ENCODE assay signal across 8 cellular contexts in genomic region chr1:227729881-227730629, GRCh38. TPM values are rescaled to one million over a fixed set of nuclear protein-coding genes. Genes with fewer than 3 reads are reported as not detected.
DNase-seq lines count a peak whose midpoint lies in the region; ATAC-seq, FAIRE-seq and TF ChIP-seq lines count a peak whose summit lies in the region.

No MANE protein-coding gene starts in this region.

- peak; percentile 21 for ATAC-seq in GM21576 (IDR thresholded peaks at IDR 0.05; ENCODE audit: unreplicated experiment)
- ATAC-seq in pancreas = peak in 2 of 4 donors; percentile 3 to 11
- ATAC-seq in GM21529 (IDR thresholded peaks at IDR 0.05; ENCODE audit: unreplicated experiment) = no peak

- no peaks in the 10 kb centered on the region for H3K9me3 ChIP-seq in pancreas

- H3K4me3 Mint-ChIP-seq in activated T-helper 2 cell treated with anti-CD3 and anti-CD28 coated beads, Interferon-gamma antibody, Interleukin-2, Interleukin-4, amounts not matched to agents 10 μg/mL and 5 μg/mL and 100 μg/mL, durations not matched to agents 14 hours and 24 hours and 36 hours (ENCODE audit: low read depth) = peak overlapping the region; percentile 49

- intact Hi-C loops in activated T-helper 2 cell treated with anti-CD3 and anti-CD28 coated beads, Interferon-gamma antibody, Interleukin-2, Interleukin-4, amounts not matched to agents 10 μg/mL and 5 μg/mL and 100 μg/mL, durations not matched to agents 14 hours and 24 hours and 36 hours (cut with micrococcal nuclease) = loop anchor here (2.0 to 10.0 kb wide), 3 partner anchors 167 to 435 kb away; partner anchors contain the start of genes C1orf35, IBA57, MRPL55 and ZNF678
- intact Hi-C loops in pancreas (cut with DNase I) = no loop called here

- H3K27me3 Mint-ChIP-seq in activated T-helper 2 cell treated with anti-CD3 and anti-CD28 coated beads, Interferon-gamma antibody, Interleukin-2, Interleukin-4, amounts not matched to agents 10 μg/mL and 5 μg/mL and 100 μg/mL, durations not matched to agents 14 hours and 24 hours and 36 hours (ENCODE audit: low read depth) = no peaks in the 10 kb centered on the region

- WGBS in pancreas, 2 donors = 51 to 58% methylated on average over 13 of the region's 13 CpGs

- no peak overlapping the region for H3K4me3 ChIP-seq in pancreas

- peaks cover 5 to 22% (median 18%) of the 10 kb centered on the region in 3 donors for H3K4me1 ChIP-seq in pancreas

- peaks cover 0 to 6% (median 0%) of the 10 kb centered on the region in 3 donors for H3K36me3 ChIP-seq in pancreas

- peaks cover 18% of the 10 kb centered on the region for H3K36me3 Mint-ChIP-seq in activated T-helper 2 cell treated with anti-CD3 and anti-CD28 coated beads, Interferon-gamma antibody, Interleukin-2, Interleukin-4, amounts not matched to agents 10 μg/mL and 5 μg/mL and 100 μg/mL, durations not matched to agents 14 hours and 24 hours and 36 hours (ENCODE audit: low read depth)

- no peaks in the 10 kb centered on the region for H3K27me3 ChIP-seq in pancreas

- peaks cover 13% of the 10 kb centered on the region for H3K4me1 Mint-ChIP-seq in activated T-helper 2 cell treated with anti-CD3 and anti-CD28 coated beads, Interferon-gamma antibody, Interleukin-2, Interleukin-4, amounts not matched to agents 10 μg/mL and 5 μg/mL and 100 μg/mL, durations not matched to agents 14 hours and 24 hours and 36 hours (ENCODE audit: low read depth)

- H3K27ac ChIP-seq in pancreas = peak overlapping the region in 1 of 4 donors; percentile 17

- TF ChIP-seq CTCF in D721Med (IDR thresholded peaks at IDR 0.05; ENCODE audit: insufficient read depth, missing control alignments) = peak; percentile 58
- TF ChIP-seq CTCF in pancreas (IDR thresholded peaks at IDR 0.05) = peak; percentile 35 to 55 (median 45)

- FAIRE-seq in D721Med (lab: Jason Lieb, UNC) = no peak
- FAIRE-seq in pancreas (lab: Jason Lieb, UNC) = no peak

- peak; percentile 84 for DNase-seq in D721Med (ENCODE audit: insufficient read length, low spot score)
- peak; percentile 76 for DNase-seq in NCI-H82 (lab: John Stamatoyannopoulos, UW)
- DNase-seq in activated T-helper 2 cell treated with anti-CD3 and anti-CD28 coated beads, Interferon-gamma antibody, Interleukin-2, Interleukin-4, amounts not matched to agents 10 μg/mL and 5 μg/mL and 100 μg/mL, durations not matched to agents 14 hours and 24 hours and 36 hours (ENCODE audit: low spot score) = no peak
- DNase-seq in germinal center (ENCODE audit: low spot score) = peak; percentile 75
- DNase-seq in pancreas = peak in 3 of 6 donors; percentile 52 to 64 (median 63)
- no peak for DNase-seq in ureter (ENCODE audit: low spot score)

- H3K27ac Mint-ChIP-seq in activated T-helper 2 cell treated with anti-CD3 and anti-CD28 coated beads, Interferon-gamma antibody, Interleukin-2, Interleukin-4, amounts not matched to agents 10 μg/mL and 5 μg/mL and 100 μg/mL, durations not matched to agents 14 hours and 24 hours and 36 hours = no peak overlapping the region

- H3K9me3 Mint-ChIP-seq in activated T-helper 2 cell treated with anti-CD3 and anti-CD28 coated beads, Interferon-gamma antibody, Interleukin-2, Interleukin-4, amounts not matched to agents 10 μg/mL and 5 μg/mL and 100 μg/mL, durations not matched to agents 14 hours and 24 hours and 36 hours = no peaks in the 10 kb centered on the region

RNA-seq across cellular contexts. Expression of gene JMJD4, which starts 5.0 kb away (rescaled TPM):
- total RNA-seq in activated T-helper 2 cell treated with anti-CD3 and anti-CD28 coated beads, Interferon-gamma antibody, Interleukin-2, Interleukin-4, amounts not matched to agents 10 μg/mL and 5 μg/mL and 100 μg/mL, durations not matched to agents 14 hours and 24 hours and 36 hours = 26.6 and 27.5 TPM in 2 replicates
- 1 to 10 TPM; 4.8 to 9.9 (median 8.5) TPM for total RNA-seq in pancreas
- polyA plus RNA-seq in pancreas = 10 to 100 TPM; 12.4 to 14.8 TPM
- total RNA-seq in ureter = 21.3 TPM

RNA-seq across cellular contexts. Expression of gene SNAP47, which starts 5.2 kb away (rescaled TPM):
- 28.4 and 29.3 TPM in 2 replicates for total RNA-seq in activated T-helper 2 cell treated with anti-CD3 and anti-CD28 coated beads, Interferon-gamma antibody, Interleukin-2, Interleukin-4, amounts not matched to agents 10 μg/mL and 5 μg/mL and 100 μg/mL, durations not matched to agents 14 hours and 24 hours and 36 hours
- total RNA-seq in pancreas (10 to 100 TPM; 12.3 to 21.5 (median 14.7) TPM), ureter (31.1 TPM)
- 10 to 100 TPM; 12.7 to 18.4 TPM for polyA plus RNA-seq in pancreas

Comparison
In these comparisons a context has a peak if more than half of its experiments do, and no peak if none do; other contexts are left out.
1. DNase-seq: peak in D721Med (single experiment), NCI-H82 (single experiment) and germinal center (single experiment); none in activated T-helper 2 cell treated with anti-CD3 and anti-CD28 coated beads, Interferon-gamma antibody, Interleukin-2, Interleukin-4, amounts not matched to agents 10 μg/mL and 5 μg/mL and 100 μg/mL, durations not matched to agents 14 hours and 24 hours and 36 hours (single experiment) and ureter (single experiment).